ENCODE assay signal across 9 cellular contexts in the genomic region with DNA sequence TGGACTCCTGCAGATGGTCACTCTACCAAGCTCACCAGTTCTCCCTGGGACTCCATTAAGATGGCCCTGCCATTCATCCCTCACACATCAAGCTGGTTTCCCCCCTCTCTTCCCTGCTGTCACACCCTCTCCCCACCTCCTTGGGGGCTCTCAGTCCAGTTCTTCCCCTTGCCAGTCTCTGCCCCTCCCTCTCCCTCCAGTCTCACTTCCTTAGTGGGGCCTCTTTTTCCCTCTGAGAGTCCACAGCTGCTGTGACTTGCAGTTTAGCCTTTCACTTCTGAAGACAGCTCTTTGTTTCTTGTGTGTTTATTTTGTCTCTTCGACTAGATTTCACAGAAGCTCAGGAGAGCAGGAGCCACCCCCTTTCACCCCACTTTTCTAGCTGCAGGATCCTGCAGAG. TPM values are rescaled to one million over a fixed set of nuclear protein-coding genes. Genes with fewer than 3 reads are reported as not detected.
DNase-seq lines count a peak whose midpoint lies in the region; ATAC-seq, FAIRE-seq and TF ChIP-seq lines count a peak whose summit lies in the region.
"Had no signal": no experiment of that assay in that cellular context is flagged by ENCODE, and none has a peak within 500 bp of the region (broad histone marks: within the 10 kb centered on the region; RNA-seq: fewer than 3 reads in every experiment).

No MANE protein-coding gene starts in this region.

- H3K9me2 ChIP-seq in DOHH2 (replicated peaks; ENCODE audit: control insufficient read depth, low read length) (no peaks in the 10 kb centered on the region), hepatocyte (replicated peaks; ENCODE audit: insufficient read depth) (no peaks in the 10 kb centered on the region)

- peaks cover 61% of the 10 kb centered on the region for H3K36me3 ChIP-seq in DOHH2 (ENCODE audit: control insufficient read depth, low read length)
- no peaks in the 10 kb centered on the region for H3K36me3 ChIP-seq in K562 (ENCODE audit: control insufficient read depth, insufficient read depth, low read length)
- no peaks in the 10 kb centered on the region for H3K36me3 ChIP-seq in hepatocyte (replicated peaks; ENCODE audit: insufficient read depth, low read depth)

- H3K4me1 ChIP-seq in DOHH2 (ENCODE audit: control insufficient read depth, low read length) (peaks cover 56% of the 10 kb centered on the region), K562 (replicated peaks in 1 of 2; ENCODE audit: control insufficient read depth in 2 of 2, insufficient read depth in 2 of 2, low read length in 2 of 2) (peaks cover 11 to 40% of the 10 kb centered on the region in 2 experiments), hepatocyte (ENCODE audit: insufficient read depth) (peaks cover 4% of the 10 kb centered on the region)

- H3K9me3 ChIP-seq in DOHH2 (ENCODE audit: control insufficient read depth, insufficient read depth, low read length) (no peaks in the 10 kb centered on the region), K562 (replicated peaks; ENCODE audit: control insufficient read depth, insufficient read depth, low read depth, low read length) (no peaks in the 10 kb centered on the region), hepatocyte (ENCODE audit: low read depth) (no peaks in the 10 kb centered on the region)

- H3K27ac ChIP-seq in DOHH2 (ENCODE audit: low read depth, low read length) (no peak overlapping the region), HL-60 (replicated peaks) (peak overlapping the region; percentile 43), K562 (ENCODE audit: extremely low read depth, low read depth, low read length) (no peak overlapping the region), hepatocyte (no peak overlapping the region)

- no peak for TF ChIP-seq RAD21 in K562 (CRISPR knock-in tag; conservative IDR thresholded peaks at IDR 0.05 in 1 of 2, IDR thresholded peaks at IDR 0.05 in 1 of 2)

- ATAC-seq in GM21423 (IDR thresholded peaks at IDR 0.05; ENCODE audit: unreplicated experiment) (peak; percentile 48), K562 (no peak)

- H4K20me1 ChIP-seq in DOHH2 (ENCODE audit: control insufficient read depth, insufficient read depth, low read depth, low read length) (peaks cover 38% of the 10 kb centered on the region), K562 (replicated peaks; ENCODE audit: control insufficient read depth, insufficient read depth, low read length) (peaks cover 7% of the 10 kb centered on the region; the same call in 1 of the 2 replicates), hepatocyte (ENCODE audit: insufficient read depth, poor library complexity, severe bottlenecking) (no peaks in the 10 kb centered on the region)

- peaks cover 28% of the 10 kb centered on the region for H3K4me1 Mint-ChIP-seq in nephron progenitor cell

- in situ Hi-C loops in K562 (cut with MboI): no loop called here

- no peak overlapping the region for H3K4me3 Mint-ChIP-seq in nephron progenitor cell

- H3K4me2 ChIP-seq in DOHH2 (ENCODE audit: low read length) (peak overlapping the region; percentile 41), K562 (ENCODE audit: insufficient read depth, low read length) (no peak overlapping the region), hepatocyte (no peak overlapping the region)

- POLR2A ChIA-PET in K562 (lab: Yijun Ruan, JAX): no interaction called here

- H3K4me3 ChIP-seq in DOHH2 (ENCODE audit: low read length) (peak overlapping the region; percentile 38; the same call in 1 of the 2 replicates), HL-60 (replicated peaks; ENCODE audit: insufficient read depth, low read length) (no peak overlapping the region; the same call in 1 of the 2 replicates), K562 (no peak overlapping the region), hepatocyte (no peak overlapping the region)

- H3K79me2 ChIP-seq in DOHH2 (ENCODE audit: control insufficient read depth, low read length): peaks cover 100% of the 10 kb centered on the region
- no peaks in the 10 kb centered on the region; the same call in 1 of the 3 replicates for H3K79me2 ChIP-seq in K562 (ENCODE audit: control insufficient read depth, insufficient read depth, low read length)
- H3K79me2 ChIP-seq in hepatocyte: no peaks in the 10 kb centered on the region

- H2AFZ ChIP-seq in K562 (ENCODE audit: low read depth, low read length) (no peak overlapping the region), hepatocyte (no peak overlapping the region)

- no peaks in the 10 kb centered on the region for H3K9me1 ChIP-seq in K562 (ENCODE audit: control insufficient read depth, insufficient read depth, low read length)

- intact Hi-C loops in K562 (cut with micrococcal nuclease): no loop called here

- H3K27ac Mint-ChIP-seq in nephron progenitor cell: no peak overlapping the region

- 0% methylated on average over 1 of the region's 1 CpG for WGBS in K562 (ENCODE audit: insufficient coverage, low coverage, missing lambda C conversion rate)
- WGBS in hepatocyte (ENCODE audit: low lambda C conversion rate, missing lambda C conversion rate): 36% methylated on average over 1 of the region's 1 CpG

- DNase-seq in HL-60 (ENCODE audit: low read depth in 1 of 2, low spot score in 1 of 2) (peak in 1 of 2 experiments; percentile 63), K562 (ENCODE audit: extremely low read depth in 1 of 4, low spot score in 3 of 4) (no peak), middle frontal gyrus (ENCODE audit: extremely low spot score, low spot score) (no peak), nephron progenitor cell (no peak), hepatocyte (ENCODE audit: low spot score) (no peak), NCI-H446 (lab: John Stamatoyannopoulos, UW) (no peak)

- TF ChIP-seq CTCF in DOHH2 (IDR thresholded peaks at IDR 0.05; ENCODE audit: low read depth, low read length, poor library complexity, severe bottlenecking) (no peak), HL-60 (IDR thresholded peaks at IDR 0.05; ENCODE audit: insufficient read depth, low read length) (no peak), K562 (IDR thresholded peaks at IDR 0.05 in 2 of 3, conservative IDR thresholded peaks at IDR 0.05 in 1 of 3; ENCODE audit: insufficient read depth in 2 of 3, low read depth in 1 of 3, low read length in 3 of 3) (no peak), nephron progenitor cell (IDR thresholded peaks at IDR 0.05) (no peak), hepatocyte (IDR thresholded peaks at IDR 0.05; ENCODE audit: poor library complexity) (no peak)

- H3K9ac ChIP-seq in K562 (ENCODE audit: insufficient read depth in 1 of 2, low read depth in 2 of 2, low read length in 2 of 2): no peak overlapping the region

- no peaks in the 10 kb centered on the region for H3F3A ChIP-seq in DOHH2 (ENCODE audit: control insufficient read depth, insufficient read depth)

- H3K27me3 ChIP-seq in DOHH2 (ENCODE audit: control insufficient read depth, low read length): no peaks in the 10 kb centered on the region
- H3K27me3 ChIP-seq in HL-60 (ENCODE audit: insufficient read depth, poor library complexity, severe bottlenecking): no peaks in the 10 kb centered on the region
- no peaks in the 10 kb centered on the region for H3K27me3 ChIP-seq in K562 (ENCODE audit: control insufficient read depth in 2 of 2, insufficient read depth in 2 of 2, low read length in 2 of 2)
- no peaks in the 10 kb centered on the region for H3K27me3 ChIP-seq in hepatocyte

- FAIRE-seq in K562 (lab: Jason Lieb, UNC): no peak
- FAIRE-seq: G401.6 had no signal

- no peak for TF ChIP-seq POLR2A in K562 (conservative IDR thresholded peaks at IDR 0.05)

- H3K9me3 Mint-ChIP-seq in nephron progenitor cell: no peaks in the 10 kb centered on the region

- CTCF ChIA-PET in K562 (lab: Yijun Ruan, JAX; ENCODE audit: low intra/inter-chr PET ratio): no interaction called here

- BruUV-seq in K562 (replicated peaks; lab: Mats Ljungman, UMichigan): no TSS peak

- H3K36me3 Mint-ChIP-seq in nephron progenitor cell (ENCODE audit: low read depth): no peaks in the 10 kb centered on the region

- H3K27me3 Mint-ChIP-seq in nephron progenitor cell (ENCODE audit: low read depth, poor library complexity): peaks cover 22% of the 10 kb centered on the region

- TF ChIP-seq EP300 in K562 (IDR thresholded peaks at IDR 0.05; ENCODE audit: low read length): no peak

TF ChIP-seq in K562, 482 proteins besides CTCF, POLR2A, EP300 and RAD21 (continues in another document):
- TF ChIP-seq KAT7 (CRISPR knock-in tag; IDR thresholded peaks at IDR 0.05; ENCODE audit: borderline replicate concordance) (no peak), ZNF668 (CRISPR knock-in tag; IDR thresholded peaks at IDR 0.05) (no peak), TEAD2 (tag; IDR thresholded peaks at IDR 0.05) (no peak)
- TF ChIP-seq, protein P1, sequence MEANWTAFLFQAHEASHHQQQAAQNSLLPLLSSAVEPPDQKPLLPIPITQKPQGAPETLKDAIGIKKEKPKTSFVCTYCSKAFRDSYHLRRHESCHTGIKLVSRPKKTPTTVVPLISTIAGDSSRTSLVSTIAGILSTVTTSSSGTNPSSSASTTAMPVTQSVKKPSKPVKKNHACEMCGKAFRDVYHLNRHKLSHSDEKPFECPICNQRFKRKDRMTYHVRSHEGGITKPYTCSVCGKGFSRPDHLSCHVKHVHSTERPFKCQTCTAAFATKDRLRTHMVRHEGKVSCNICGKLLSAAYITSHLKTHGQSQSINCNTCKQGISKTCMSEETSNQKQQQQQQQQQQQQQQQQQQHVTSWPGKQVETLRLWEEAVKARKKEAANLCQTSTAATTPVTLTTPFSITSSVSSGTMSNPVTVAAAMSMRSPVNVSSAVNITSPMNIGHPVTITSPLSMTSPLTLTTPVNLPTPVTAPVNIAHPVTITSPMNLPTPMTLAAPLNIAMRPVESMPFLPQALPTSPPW (CRISPR knock-in tag; IDR thresholded peaks at IDR 0.05): peak; percentile 58; the same call in 1 of the 2 replicates

RNA-seq across cellular contexts. Expression of gene DOCK2, which starts 10.5 kb away (rescaled TPM):
- 21.2 and 25.8 TPM in 2 replicates for total RNA-seq in K562 (2011; cell fraction: chromatin; rRNA removed; ENCODE audit: low replicate concordance)
- total RNA-seq in K562 (2011; cell fraction: nucleolus; rRNA removed): 10.1 and 11.8 TPM in 2 replicates
- 10.5 and 17.9 TPM in 2 replicates for total RNA-seq in K562 (2011; cell fraction: nucleoplasm; rRNA removed)
- 23.2 and 23.7 TPM in 2 replicates for total RNA-seq in K562 (2014; rRNA removed)
- 20.2 and 20.5 TPM in 2 replicates for total RNA-seq in K562 (2014; rRNA removed; fragmentation: Illumina TruSeq; extraction: Trizol)
- 39.9 and 42.6 TPM in 2 replicates for total RNA-seq in K562 (2015; rRNA removed; fragmentation: Illumina TruSeq; extraction: Trizol)
- total RNA-seq in K562 (2021): 28.2 and 29.1 TPM in 2 replicates
- polyA plus RNA-seq in K562 (2011; rRNA removed): 9.8 and 35.1 TPM in 2 replicates
- polyA plus RNA-seq in K562 (2011; cell fraction: cytosol; rRNA removed): 7.3 and 32.1 TPM in 2 replicates
- 25.0 and 96.7 TPM in 2 replicates for polyA plus RNA-seq in K562 (2011; cell fraction: nucleus; rRNA removed)
- polyA plus RNA-seq in K562 (2012): 26.6 and 45.1 TPM in 2 replicates
- 18.2 and 20.7 TPM in 2 replicates for polyA plus RNA-seq in K562 (2014; fragmentation: Illumina TruSeq; extraction: Trizol)
- polyA plus RNA-seq in K562 (2014; fragmentation: Nextera tagmentation; extraction: Ambion mirVana): 1 to 10 TPM; 4.5 to 9.0 TPM
- polyA plus RNA-seq in K562 (2014; rRNA removed): 14.0 and 16.5 TPM in 2 replicates
- 30.6 and 103 TPM in 2 replicates for polyA minus RNA-seq in K562 (2011; rRNA and poly(A)+ RNA removed)
- polyA minus RNA-seq in K562 (2011; cell fraction: cytosol; rRNA and poly(A)+ RNA removed): 14.0 and 36.2 TPM in 2 replicates
- 30.3 and 123 TPM in 2 replicates for polyA minus RNA-seq in K562 (2011; cell fraction: nucleus; rRNA and poly(A)+ RNA removed)
- 0.48 and 0.60 TPM in 2 replicates for total RNA-seq in hepatocyte
- 0.62 TPM in 1 of 2 replicates, not detected in the other for polyA plus RNA-seq in hepatocyte
